In the genomic region with DNA sequence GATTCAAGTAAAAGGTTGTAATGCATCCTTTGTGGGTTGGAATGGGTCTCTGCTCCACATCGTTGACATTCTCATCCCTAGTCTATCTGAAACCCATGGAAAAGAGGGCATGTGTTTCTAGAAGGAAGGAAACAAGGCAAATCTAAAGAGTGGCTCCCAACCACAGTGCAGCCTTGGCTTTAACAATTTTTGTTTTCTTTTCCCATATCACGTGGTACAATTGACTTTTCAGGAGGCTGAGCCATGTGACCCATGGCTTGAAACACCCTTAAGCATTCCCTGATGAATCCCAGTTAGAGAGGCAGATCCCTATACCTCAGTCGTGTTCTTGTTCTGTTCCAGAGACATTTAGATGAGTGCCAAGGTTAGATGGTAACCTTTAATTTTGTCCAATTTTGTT, we compare ENCODE assay signal across 19 cellular contexts.
"Had no signal": no experiment of that assay in that cellular context is flagged by ENCODE, and none has a peak within 500 bp of the region (broad histone marks: within the 10 kb centered on the region; RNA-seq: fewer than 3 reads in every experiment).

No MANE protein-coding gene starts in this region.

- H3K27ac ChIP-seq: left lung, lower lobe of right lung, sigmoid colon, thoracic aorta had no signal

- H3K36me3 ChIP-seq: left lung, lower lobe of right lung, sigmoid colon, thoracic aorta had no signal

- H3K9me3 ChIP-seq: left lung, lower lobe of right lung, sigmoid colon, thoracic aorta had no signal

- ATAC-seq: activated T-cell treated with anti-CD3 and anti-CD28 coated beads, Interleukin-2, amount 50 U/mL, for 72 hours; left lung; lower lobe of right lung; natural killer cell treated with Interleukin-12 subunit alpha and Interleukin-12 subunit beta and Interleukin-15 and Interleukin-18, amount 100 ng/mL, for 72 hours; stimulated activated effector memory CD8-positive, alpha-beta T cell treated with anti-CD3 and anti-CD28 coated beads, Interleukin-12 subunit alpha, Interleukin-12 subunit beta, amount 100 ng/mL, for 72 hours had no signal

- H3K27me3 ChIP-seq: left lung, sigmoid colon had no signal

- H3K4me3 ChIP-seq: left lung, lower lobe of right lung, sigmoid colon, thoracic aorta had no signal

- DNase-seq: activated CD4-positive, alpha-beta T cell treated with anti-CD3 and anti-CD28 coated beads for 4 hours; activated CD4-positive, alpha-beta T cell treated with anti-CD3 and anti-CD28 coated beads, Interleukin-2, amount 50 U/mL, for 4 hours; activated effector memory CD4-positive, alpha-beta T cell treated with Interleukin-2 at 50 U/mL for 16 hours; activated naive CD4-positive, alpha-beta T cell treated with Interleukin-2 at 50 U/mL for 16 hours; activated T-cell treated with anti-CD3 and anti-CD28 coated beads for 4 hours; activated T-cell treated with anti-CD3 and anti-CD28 coated beads, Interleukin-2, amount 50 U/mL, for 72 hours; anterior cingulate cortex; effector CD8-positive, alpha-beta T cell; kidney glomerular epithelial cell; left lung; lower lobe of right lung; mesendoderm; sigmoid colon; small intestine; stimulated activated CD4-positive, alpha-beta T cell treated with anti-CD3 and anti-CD28 coated beads, Interleukin-4, amount 100 ng/mL, for 24 hours; trophoblast cell had no signal
